ENCODE assay signal across 2 cellular contexts in genomic region chr11:110196884-110197420, GRCh38.
TF ChIP-seq lines count a peak whose summit lies in the region.

No MANE protein-coding gene starts in this region.

TF ChIP-seq in H1, 55 proteins besides CTCF, POLR2A, EP300 and RAD21:
- TF ChIP-seq TEAD4 (IDR thresholded peaks at IDR 0.05; ENCODE audit: low read depth, low read length) (no peak), CBX8 (IDR thresholded peaks at IDR 0.05; ENCODE audit: borderline replicate concordance, low read depth, low read length) (no peak), TAF7 (optimal IDR thresholded peaks at IDR 0.05; ENCODE audit: borderline replicate concordance, low read depth, low read length) (no peak), ATF2 (IDR thresholded peaks at IDR 0.05; ENCODE audit: low read length) (no peak), TCF12 (IDR thresholded peaks at IDR 0.05; ENCODE audit: low read depth, low read length) (no peak), E2F6 (IDR thresholded peaks at IDR 0.05) (no peak), RNF2 (IDR thresholded peaks at IDR 0.05; ENCODE audit: borderline replicate concordance, low read depth, low read length, missing control alignments, poor library complexity, severe bottlenecking) (no peak), JUND (IDR thresholded peaks at IDR 0.05; ENCODE audit: low read length) (no peak), BACH1 (IDR thresholded peaks at IDR 0.05; ENCODE audit: low read length) (no peak), CEBPB (IDR thresholded peaks at IDR 0.05; ENCODE audit: low read depth, low read length) (no peak), KDM5A (IDR thresholded peaks at IDR 0.05; ENCODE audit: low read length) (no peak), SP2 (IDR thresholded peaks at IDR 0.05; ENCODE audit: low read length) (no peak), SP4 (IDR thresholded peaks at IDR 0.05; ENCODE audit: low read length) (no peak)

TF ChIP-seq in SK-N-SH, 30 proteins besides CTCF, POLR2A, EP300 and RAD21:
- TF ChIP-seq ZBTB33 (IDR thresholded peaks at IDR 0.05; ENCODE audit: borderline replicate concordance, low read depth) (no peak), SMC3 (IDR thresholded peaks at IDR 0.05; ENCODE audit: low read depth, low read length) (no peak), NFIC (IDR thresholded peaks at IDR 0.05; ENCODE audit: borderline replicate concordance) (no peak), GATA2 (CRISPR knock-in tag; IDR thresholded peaks at IDR 0.05) (no peak), ELF1 (IDR thresholded peaks at IDR 0.05) (no peak)
